In the genomic region with DNA sequence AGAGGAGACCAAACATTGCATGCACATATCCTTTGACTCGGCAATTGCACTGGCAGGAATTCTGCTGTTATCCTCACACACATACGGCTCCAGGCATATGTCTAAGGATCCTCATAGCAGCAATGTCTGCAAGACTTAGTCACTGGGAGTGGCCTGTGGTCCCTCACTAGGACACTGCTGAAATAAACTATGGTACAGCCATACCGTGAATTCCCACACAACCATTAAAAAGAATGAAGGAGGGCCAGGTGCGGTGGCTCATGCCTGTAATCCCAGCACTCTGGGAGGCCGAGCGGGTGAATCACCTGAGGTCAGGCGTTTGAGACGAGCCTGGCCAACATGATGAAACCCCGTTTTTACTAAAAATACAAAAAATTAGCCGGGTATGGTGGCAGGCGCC, we compare ENCODE assay signal across 10 cellular contexts.
DNase-seq lines count a peak whose midpoint lies in the region; ATAC-seq, FAIRE-seq and TF ChIP-seq lines count a peak whose summit lies in the region.
"Had no signal": no experiment of that assay in that cellular context is flagged by ENCODE, and none has a peak within 500 bp of the region (broad histone marks: within the 10 kb centered on the region; RNA-seq: fewer than 3 reads in every experiment).

No MANE protein-coding gene starts in this region.

- WGBS in stomach, 5 donors: 84 to 93% (median 90%) methylated on average over 11 of the region's 11 CpGs

- TF ChIP-seq CTCF in stomach (IDR thresholded peaks at IDR 0.05): no peak

- TF ChIP-seq POLR2A in stomach (IDR thresholded peaks at IDR 0.05): no peak

- ATAC-seq in esophagus mucosa (peak; percentile 50), GM19023 (IDR thresholded peaks at IDR 0.05; ENCODE audit: unreplicated experiment) (no peak)
- ATAC-seq: body of pancreas had no signal

- H3K27ac ChIP-seq in stomach: no peak overlapping the region
- H3K27ac ChIP-seq: body of pancreas had no signal

- peak; percentile 88 for FAIRE-seq in RCC 7860 (lab: Jason Lieb, UNC)

- H3K27me3 ChIP-seq in stomach: no peaks in the 10 kb centered on the region
- H3K27me3 ChIP-seq: body of pancreas had no signal

- intact Hi-C loops in stomach (cut with DNase I; ENCODE audit: low total_unique reads): no loop called here

- peak; percentile 93 for DNase-seq in Daoy (ENCODE audit: low read depth)
- peak; percentile 93 for DNase-seq in RCC 7860 (ENCODE audit: low spot score)
- DNase-seq in renal cortical epithelial cell (ENCODE audit: low read depth): peak; percentile 95
- no peak for DNase-seq in NCI-H187 treated with DMSO at 0.1 percent for 48 hours (lab: John Stamatoyannopoulos, UW)
- DNase-seq in stomach: no peak
- no peak for DNase-seq in MV-4-11 (lab: John Stamatoyannopoulos, UW)
- DNase-seq: body of pancreas, Kasumi-1 had no signal

- TF ChIP-seq EP300 in stomach (IDR thresholded peaks at IDR 0.05): no peak

- H3K36me3 ChIP-seq in stomach: no peaks in the 10 kb centered on the region

- H3K9me3 ChIP-seq in stomach: no peaks in the 10 kb centered on the region
- H3K9me3 ChIP-seq: body of pancreas had no signal

- H3K4me1 ChIP-seq in stomach: peaks cover 16 to 53% (median 38%) of the 10 kb centered on the region in 4 donors

- no peak overlapping the region for H3K4me3 ChIP-seq in stomach
- H3K4me3 ChIP-seq: body of pancreas had no signal

Comparison
In these comparisons a context has a peak if more than half of its experiments do, and no peak if none do; other contexts are left out.
1. DNase-seq: peak in Daoy (single experiment), RCC 7860 (single experiment) and renal cortical epithelial cell (single experiment); none in NCI-H187 treated with DMSO at 0.1 percent for 48 hours (single experiment), stomach (single experiment) and MV-4-11 (single experiment).